In the genomic region with DNA sequence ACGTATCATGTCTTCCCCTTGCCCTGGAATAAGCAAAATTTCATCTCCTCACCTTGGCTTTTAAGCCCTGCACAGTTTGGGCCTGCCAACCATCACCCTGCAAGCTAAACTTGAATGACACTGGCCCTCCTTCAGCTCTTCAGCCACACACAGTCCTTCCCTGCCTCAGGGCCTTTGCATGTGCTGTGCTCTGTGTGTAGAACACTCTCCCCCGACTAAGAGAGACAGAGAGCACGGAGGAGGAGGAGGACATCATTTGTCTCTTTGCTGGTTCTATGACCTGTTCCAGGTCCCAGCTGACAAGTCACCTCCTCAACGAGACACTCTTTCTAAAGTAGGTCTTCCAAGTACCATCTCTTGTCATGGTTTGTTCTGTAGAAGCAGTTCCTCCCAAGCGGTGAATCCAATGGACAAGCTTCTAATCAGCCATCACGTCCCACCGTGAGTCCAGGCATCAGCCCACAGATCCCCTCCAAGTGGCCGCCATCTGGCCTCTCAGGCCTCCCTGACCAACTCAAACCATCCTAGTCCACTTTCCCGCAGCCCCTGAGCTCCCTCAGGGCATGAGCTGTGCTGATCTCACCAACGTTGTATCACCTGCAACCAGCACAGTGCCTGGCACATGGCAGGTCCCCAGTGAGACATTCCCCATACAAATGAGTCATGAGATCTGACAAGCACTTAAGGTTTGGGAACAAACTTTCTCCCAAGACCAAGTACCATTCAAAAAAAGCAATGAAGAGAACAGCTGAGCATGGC, we compare ENCODE assay signal across 15 cellular contexts. TPM values are rescaled to one million over a fixed set of nuclear protein-coding genes. Genes with fewer than 3 reads are reported as not detected.
DNase-seq lines count a peak whose midpoint lies in the region; ATAC-seq, FAIRE-seq and TF ChIP-seq lines count a peak whose summit lies in the region.
"Had no signal": no experiment of that assay in that cellular context is flagged by ENCODE, and none has a peak within 500 bp of the region (broad histone marks: within the 10 kb centered on the region; RNA-seq: fewer than 3 reads in every experiment).

No MANE protein-coding gene starts in this region.

- H3K79me2 ChIP-seq in H9 (ENCODE audit: insufficient read depth, low read length) = no peaks in the 10 kb centered on the region

- H2BK5ac ChIP-seq in H9 (ENCODE audit: insufficient read length, low read length) = no peak overlapping the region

- H3K27me3 ChIP-seq in H9 (ENCODE audit: insufficient read depth, low read length) (no peaks in the 10 kb centered on the region), pancreas (no peaks in the 10 kb centered on the region)
- H3K27me3 ChIP-seq: ovary, Peyer's patch had no signal

- H3K36me3 Mint-ChIP-seq in activated CD8-positive, alpha-beta memory T cell treated with anti-CD3 and anti-CD28 coated beads, Interleukin-2, amount 10 ng/mL, durations not matched to agents 7 days and 5 days = peaks cover 70% of the 10 kb centered on the region
- H3K36me3 Mint-ChIP-seq in T-helper 2 cell treated with Interferon-gamma antibody and Interleukin-4, amounts not matched to agents 5 μg/mL and 100 μg/mL, for 36 hours (ENCODE audit: low read depth) = peaks cover 86% of the 10 kb centered on the region
- H3K36me3 Mint-ChIP-seq in central memory CD8-positive, alpha-beta T cell (ENCODE audit: insufficient read depth) = peaks cover 56% of the 10 kb centered on the region
- H3K36me3 Mint-ChIP-seq in H9 (ENCODE audit: insufficient read depth in 1 of 3, low read depth in 3 of 3) = no peaks in the 10 kb centered on the region

- H3K4me1 ChIP-seq in H9 (ENCODE audit: insufficient read depth, low read length) (no peaks in the 10 kb centered on the region), pancreas (no peaks in the 10 kb centered on the region)
- H3K4me1 ChIP-seq: Peyer's patch had no signal

- H2BK20ac ChIP-seq in H9 (ENCODE audit: low read depth, low read length, poor library complexity, severe bottlenecking) = no peak overlapping the region

- no peak overlapping the region for H3K4me2 ChIP-seq in H9 (ENCODE audit: insufficient read depth, insufficient read length, low read length)

- H4K8ac ChIP-seq in H9 (replicated peaks; ENCODE audit: insufficient read length, low read depth, low read length) = no peak overlapping the region

- H4K91ac ChIP-seq in H9 (ENCODE audit: insufficient read length, low read depth, low read length) = no peak overlapping the region

- peak; percentile 16 for ATAC-seq in activated CD8-positive, alpha-beta memory T cell treated with anti-CD3 and anti-CD28 coated beads, Interleukin-2, amount 10 ng/mL, durations not matched to agents 7 days and 5 days
- ATAC-seq in central memory CD8-positive, alpha-beta T cell (replicated peaks; ENCODE audit: extremely low read depth, poor library complexity, severe bottlenecking) = no peak
- ATAC-seq in pancreas = no peak

- no peak overlapping the region for H2BK120ac ChIP-seq in H9 (ENCODE audit: low read depth, low read length, poor library complexity, severe bottlenecking)

- TF ChIP-seq CTCF in H9 (conservative IDR thresholded peaks at IDR 0.05) (no peak), pancreas (IDR thresholded peaks at IDR 0.05) (no peak)

- no peaks in the 10 kb centered on the region for H3K9me3 ChIP-seq in H9 (ENCODE audit: control insufficient read depth, low read depth, low read length)
- H3K9me3 ChIP-seq in pancreas = no peaks in the 10 kb centered on the region
- H3K9me3 ChIP-seq: mucosa of descending colon, ovary, Peyer's patch had no signal

- H3T11ph ChIP-seq in H9 (ENCODE audit: low read length) = no peak overlapping the region

- H3K23me2 ChIP-seq in H9 (ENCODE audit: insufficient read length, low read depth, low read length, poor library complexity, severe bottlenecking) = no peaks in the 10 kb centered on the region

- no peak overlapping the region for H3K18ac ChIP-seq in H9 (ENCODE audit: insufficient read length, low read depth, low read length)

- no CpG with 5 or more reads among the region's 10 CpGs for WGBS in H9 (ENCODE audit: extremely low coverage, insufficient read length, low lambda C conversion rate)
- 95 to 97% methylated on average over 10 of the region's 10 CpGs for WGBS in pancreas, 2 donors

- CTCF ChIA-PET in activated CD8-positive, alpha-beta memory T cell treated with anti-CD3 and anti-CD28 coated beads, Interleukin-2, amount 10 ng/mL, durations not matched to agents 7 days and 5 days (lab: Charles Lee) = interaction anchor here (0.9 to 1.8 kb wide), 4 partner anchors 11 to 30 kb away, joined by 3 to 5 read pairs (median 4); no protein-coding TSS in a partner anchor

- H4K20me1 ChIP-seq in H9 (ENCODE audit: control insufficient read depth, insufficient read depth, insufficient read length) = no peaks in the 10 kb centered on the region

- intact Hi-C loops in pancreas (cut with DNase I) = no loop called here

- H2AK5ac ChIP-seq in H9 (ENCODE audit: insufficient read length, low read length) = no peak overlapping the region

- H3K23ac ChIP-seq in H9 (ENCODE audit: insufficient read length, low read depth, low read length) = no peak overlapping the region

- H3K4me3 ChIP-seq in pancreas = no peak overlapping the region
- H3K4me3 ChIP-seq: mucosa of descending colon, ovary, Peyer's patch had no signal

- H3K27ac ChIP-seq in H9 (ENCODE audit: insufficient read length, low read depth, low read length) (no peak overlapping the region), pancreas (no peak overlapping the region)
- H3K27ac ChIP-seq: epithelial cell of prostate, ovary, Peyer's patch had no signal

- H3K27ac Mint-ChIP-seq in activated CD8-positive, alpha-beta memory T cell treated with anti-CD3 and anti-CD28 coated beads, Interleukin-2, amount 10 ng/mL, durations not matched to agents 7 days and 5 days = peak overlapping the region; percentile 82
- H3K27ac Mint-ChIP-seq in T-helper 2 cell treated with Interferon-gamma antibody and Interleukin-4, amounts not matched to agents 5 μg/mL and 100 μg/mL, for 36 hours = peak overlapping the region; percentile 78
- peak overlapping the region; percentile 83 for H3K27ac Mint-ChIP-seq in central memory CD8-positive, alpha-beta T cell (ENCODE audit: low read depth)
- H3K27ac Mint-ChIP-seq in H9 = peak overlapping the region in 1 of 3 experiments; percentile 10; a peak in 1 of 7 replicates

- H3K9ac ChIP-seq in H9 (ENCODE audit: extremely low read depth, insufficient read length, low read length) = no peak overlapping the region

- no peaks in the 10 kb centered on the region for H3K79me1 ChIP-seq in H9 (ENCODE audit: insufficient read depth, low read depth, low read length, poor library complexity, severe bottlenecking)

- H3K14ac ChIP-seq in H9 (ENCODE audit: insufficient read depth, low read length) = no peak overlapping the region

- no peak overlapping the region for H2BK12ac ChIP-seq in H9 (ENCODE audit: insufficient read length, low read depth, low read length)

- H3K4me3 Mint-ChIP-seq in activated CD8-positive, alpha-beta memory T cell treated with anti-CD3 and anti-CD28 coated beads, Interleukin-2, amount 10 ng/mL, durations not matched to agents 7 days and 5 days = peak overlapping the region; percentile 11
- H3K4me3 Mint-ChIP-seq in T-helper 2 cell treated with Interferon-gamma antibody and Interleukin-4, amounts not matched to agents 5 μg/mL and 100 μg/mL, for 36 hours = peak overlapping the region; percentile 76
- peak overlapping the region; percentile 21 for H3K4me3 Mint-ChIP-seq in central memory CD8-positive, alpha-beta T cell
- no peak overlapping the region for H3K4me3 Mint-ChIP-seq in H9

- no peak overlapping the region for H2BK15ac ChIP-seq in H9 (ENCODE audit: low read depth, low read length)

- no peak for DNase-seq in activated CD8-positive, alpha-beta memory T cell treated with anti-CD3 and anti-CD28 coated beads, Interleukin-2, amount 10 ng/mL, durations not matched to agents 7 days and 5 days
- DNase-seq in activated CD8-positive, alpha-beta memory T cell treated with anti-CD3 and anti-CD28 coated beads for 24 hours = no peak
- DNase-seq in T-helper 2 cell treated with Interferon-gamma antibody and Interleukin-4, amounts not matched to agents 5 μg/mL and 100 μg/mL, for 36 hours (ENCODE audit: low spot score) = no peak
- no peak for DNase-seq in central memory CD8-positive, alpha-beta T cell (ENCODE audit: low spot score in 2 of 2)
- peak; percentile 38 for DNase-seq in stimulated activated CD4-positive, alpha-beta T cell treated with anti-CD3 and anti-CD28 coated beads, Interleukin-4, amount 100 ng/mL, for 1 hour
- DNase-seq in SW480 (ENCODE audit: low spot score) = no peak
- DNase-seq in H9 = no peak
- no peak for DNase-seq in pancreas
- DNase-seq: H7, mucosa of descending colon, NCI-H2081 treated with DMSO at 0.1 percent for 48 hours, ovary, Peyer's patch had no signal

- no peak overlapping the region for H3K56ac ChIP-seq in H9 (ENCODE audit: insufficient read length, low read depth, low read length)

- no peaks in the 10 kb centered on the region for H3K9me3 Mint-ChIP-seq in activated CD8-positive, alpha-beta memory T cell treated with anti-CD3 and anti-CD28 coated beads, Interleukin-2, amount 10 ng/mL, durations not matched to agents 7 days and 5 days (ENCODE audit: low read depth)
- H3K9me3 Mint-ChIP-seq in T-helper 2 cell treated with Interferon-gamma antibody and Interleukin-4, amounts not matched to agents 5 μg/mL and 100 μg/mL, for 36 hours = no peaks in the 10 kb centered on the region
- no peaks in the 10 kb centered on the region for H3K9me3 Mint-ChIP-seq in central memory CD8-positive, alpha-beta T cell
- H3K9me3 Mint-ChIP-seq in H9 = no peaks in the 10 kb centered on the region

- H3K4me1 Mint-ChIP-seq in activated CD8-positive, alpha-beta memory T cell treated with anti-CD3 and anti-CD28 coated beads, Interleukin-2, amount 10 ng/mL, durations not matched to agents 7 days and 5 days = peaks cover 60% of the 10 kb centered on the region
- peaks cover 72% of the 10 kb centered on the region for H3K4me1 Mint-ChIP-seq in T-helper 2 cell treated with Interferon-gamma antibody and Interleukin-4, amounts not matched to agents 5 μg/mL and 100 μg/mL, for 36 hours (ENCODE audit: low read depth)
- peaks cover 84% of the 10 kb centered on the region for H3K4me1 Mint-ChIP-seq in central memory CD8-positive, alpha-beta T cell
- peaks cover 0 to 9% of the 10 kb centered on the region in 2 experiments; a peak in 2 of 4 replicates for H3K4me1 Mint-ChIP-seq in H9

- H3K36me3 ChIP-seq in pancreas = peaks cover 0 to 6% (median 0%) of the 10 kb centered on the region in 3 donors
- H3K36me3 ChIP-seq: ovary had no signal

- no peak overlapping the region for H2AFZ ChIP-seq in H9 (ENCODE audit: low read length)

- no peak overlapping the region for H4K5ac ChIP-seq in H9 (ENCODE audit: insufficient read length, low read depth, low read length)

- no peak overlapping the region for H3K4ac ChIP-seq in H9 (ENCODE audit: low read depth, low read length)

- no peak for FAIRE-seq in pancreas (lab: Jason Lieb, UNC)
- FAIRE-seq: islet of Langerhans had no signal

- H3K27me3 Mint-ChIP-seq in activated CD8-positive, alpha-beta memory T cell treated with anti-CD3 and anti-CD28 coated beads, Interleukin-2, amount 10 ng/mL, durations not matched to agents 7 days and 5 days = no peaks in the 10 kb centered on the region
- H3K27me3 Mint-ChIP-seq in T-helper 2 cell treated with Interferon-gamma antibody and Interleukin-4, amounts not matched to agents 5 μg/mL and 100 μg/mL, for 36 hours (ENCODE audit: low read depth) = no peaks in the 10 kb centered on the region
- H3K27me3 Mint-ChIP-seq in central memory CD8-positive, alpha-beta T cell = no peaks in the 10 kb centered on the region
- H3K27me3 Mint-ChIP-seq in H9 (ENCODE audit: low read depth) = peaks cover 6% of the 10 kb centered on the region; the same call in 1 of the 2 replicates

RNA-seq across cellular contexts. Expression of gene NFATC2, which starts 30.5 kb away (rescaled TPM):
- total RNA-seq in activated CD8-positive, alpha-beta memory T cell treated with anti-CD3 and anti-CD28 coated beads, Interleukin-2, amount 10 ng/mL, durations not matched to agents 7 days and 5 days = 10 to 100 TPM; 39.9 to 59.0 TPM
- 0.57 and 0.61 TPM in 2 replicates for total RNA-seq in H9 (2021)
- 1 to 10 TPM; 3.4 to 8.3 (median 4.3) TPM for total RNA-seq in pancreas
- 1 to 10 TPM; 1.5 to 2.8 TPM for polyA plus RNA-seq in pancreas

Comparison
In these comparisons a context has a peak if more than half of its experiments do, and no peak if none do; other contexts are left out.
1. H3K4me3 Mint-ChIP-seq: peak in activated CD8-positive, alpha-beta memory T cell treated with anti-CD3 and anti-CD28 coated beads, Interleukin-2, amount 10 ng/mL, durations not matched to agents 7 days and 5 days (single experiment), T-helper 2 cell treated with Interferon-gamma antibody and Interleukin-4, amounts not matched to agents 5 μg/mL and 100 μg/mL, for 36 hours (single experiment) and central memory CD8-positive, alpha-beta T cell (single experiment); none in H9 (0 of 2).
2. RNA of gene NFATC2, which starts 30.5 kb away (total RNA-seq): 39.9 to 59.0 TPM in activated CD8-positive, alpha-beta memory T cell treated with anti-CD3 and anti-CD28 coated beads, Interleukin-2, amount 10 ng/mL, durations not matched to agents 7 days and 5 days; 3.4 to 8.3 TPM in pancreas and 0.57 to 0.61 TPM in H9; every median in the first group is over 4 times any median in the second.